ENCODE assay signal across 1 cellular context in the genomic region with DNA sequence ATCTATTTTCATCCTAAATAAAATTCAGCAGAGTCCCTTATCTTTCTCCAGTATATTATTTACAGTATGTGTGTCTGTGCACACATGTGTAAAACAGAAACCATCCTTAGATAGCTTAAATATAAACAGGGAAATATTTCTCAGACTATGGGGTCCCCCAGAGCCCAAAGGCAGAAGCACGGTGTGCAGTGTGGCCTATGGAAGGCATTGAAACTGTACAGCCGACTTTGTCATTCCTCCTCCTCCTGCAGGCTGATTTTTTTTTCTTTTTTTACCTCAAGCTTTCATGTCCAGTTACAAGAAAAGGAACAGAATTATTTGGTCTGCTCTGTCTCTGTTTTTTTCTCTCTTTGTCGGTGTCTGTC.
TF ChIP-seq lines count a peak whose summit lies in the region.

No MANE protein-coding gene starts in this region.

TF ChIP-seq in GM12878, 131 proteins besides CTCF, POLR2A, EP300 and RAD21:
- TF ChIP-seq, protein P1, sequence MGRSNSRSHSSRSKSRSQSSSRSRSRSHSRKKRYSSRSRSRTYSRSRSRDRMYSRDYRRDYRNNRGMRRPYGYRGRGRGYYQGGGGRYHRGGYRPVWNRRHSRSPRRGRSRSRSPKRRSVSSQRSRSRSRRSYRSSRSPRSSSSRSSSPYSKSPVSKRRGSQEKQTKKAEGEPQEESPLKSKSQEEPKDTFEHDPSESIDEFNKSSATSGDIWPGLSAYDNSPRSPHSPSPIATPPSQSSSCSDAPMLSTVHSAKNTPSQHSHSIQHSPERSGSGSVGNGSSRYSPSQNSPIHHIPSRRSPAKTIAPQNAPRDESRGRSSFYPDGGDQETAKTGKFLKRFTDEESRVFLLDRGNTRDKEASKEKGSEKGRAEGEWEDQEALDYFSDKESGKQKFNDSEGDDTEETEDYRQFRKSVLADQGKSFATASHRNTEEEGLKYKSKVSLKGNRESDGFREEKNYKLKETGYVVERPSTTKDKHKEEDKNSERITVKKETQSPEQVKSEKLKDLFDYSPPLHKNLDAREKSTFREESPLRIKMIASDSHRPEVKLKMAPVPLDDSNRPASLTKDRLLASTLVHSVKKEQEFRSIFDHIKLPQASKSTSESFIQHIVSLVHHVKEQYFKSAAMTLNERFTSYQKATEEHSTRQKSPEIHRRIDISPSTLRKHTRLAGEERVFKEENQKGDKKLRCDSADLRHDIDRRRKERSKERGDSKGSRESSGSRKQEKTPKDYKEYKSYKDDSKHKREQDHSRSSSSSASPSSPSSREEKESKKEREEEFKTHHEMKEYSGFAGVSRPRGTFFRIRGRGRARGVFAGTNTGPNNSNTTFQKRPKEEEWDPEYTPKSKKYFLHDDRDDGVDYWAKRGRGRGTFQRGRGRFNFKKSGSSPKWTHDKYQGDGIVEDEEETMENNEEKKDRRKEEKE (IDR thresholded peaks at IDR 0.05) = no peak
- TF ChIP-seq PML (IDR thresholded peaks at IDR 0.05; ENCODE audit: low read length) (no peak), SIX5 (IDR thresholded peaks at IDR 0.05; ENCODE audit: low read depth, low read length, severe bottlenecking) (no peak), SMARCA5 (IDR thresholded peaks at IDR 0.05) (no peak), MTA3 (IDR thresholded peaks at IDR 0.05; ENCODE audit: borderline replicate concordance, low read length) (no peak), ZSCAN29 (IDR thresholded peaks at IDR 0.05) (no peak), PAX8 (IDR thresholded peaks at IDR 0.05) (no peak)
